Comparison of ENCODE assay signal across 20 cellular contexts in genomic region chr20:61889659-61890058, GRCh38.
DNase-seq lines count a peak whose midpoint lies in the region; ATAC-seq, FAIRE-seq and TF ChIP-seq lines count a peak whose summit lies in the region.
"Had no signal": no experiment of that assay in that cellular context is flagged by ENCODE, and none has a peak within 500 bp of the region (broad histone marks: within the 10 kb centered on the region; RNA-seq: fewer than 3 reads in every experiment).

No MANE protein-coding gene starts in this region.

- no TSS peak for BruUV-seq in GM12878 (replicated peaks; lab: Mats Ljungman, UMichigan)

- no peaks in the 10 kb centered on the region for H4K20me1 ChIP-seq in GM12878 (ENCODE audit: control insufficient read depth, insufficient read depth)

- POLR2A ChIA-PET in HEK293 (lab: Yijun Ruan, JAX) (no interaction called here), HEK293T (lab: Yijun Ruan, JAX) (no interaction called here), GM12878 (lab: Charles Lee) (no interaction called here)

- FAIRE-seq in GM12878 (lab: Jason Lieb, UNC): peak; percentile 7
- FAIRE-seq: GM12892, GM19239, H1 had no signal

- no peak for ATAC-seq in GM12878
- no peak for ATAC-seq in HG03135 (IDR thresholded peaks at IDR 0.05; ENCODE audit: unreplicated experiment)

- WGBS in GM12878 (ENCODE audit: insufficient coverage, insufficient replicate concordance, low lambda C conversion rate, missing lambda C conversion rate): 40% methylated on average over 1 of the region's 1 CpG

- no peak for TF ChIP-seq EP300 in GM12878 (IDR thresholded peaks at IDR 0.05; ENCODE audit: borderline replicate concordance in 1 of 2, control insufficient read depth in 1 of 2, low read depth in 2 of 2, low read length in 2 of 2)

- no peak for DNase-seq in HEK293T (ENCODE audit: extremely low spot score)
- DNase-seq in GM12878 (ENCODE audit: low read depth, low spot score): no peak
- no peak for DNase-seq in neural crest cell (ENCODE audit: low read depth, low spot score)
- DNase-seq in cerebellar nuclear complex (lab: John Stamatoyannopoulos, UW): no peak
- DNase-seq: C1 segment of cervical spinal cord; Calu3; CD4-positive, alpha-beta memory T cell; COR-L47; DMS53; DMS79 treated with DMSO at 0.1 percent for 48 hours; GF-D8; GM23248; H7; HCEC 1CT; HFFc6 had no signal

- TF ChIP-seq CTCF in HEK293 (tag by site-specific recombination; IDR thresholded peaks at IDR 0.05) (no peak), GM12878 (IDR thresholded peaks at IDR 0.05 in 2 of 3, conservative IDR thresholded peaks at IDR 0.05 in 1 of 3; ENCODE audit: control insufficient read depth in 2 of 3, extremely low read depth in 1 of 3, insufficient read depth in 1 of 3, low read depth in 3 of 3, low read length in 3 of 3) (no peak), neural crest cell (conservative IDR thresholded peaks at IDR 0.05) (no peak)

- no peak for TF ChIP-seq RAD21 in GM12878 (IDR thresholded peaks at IDR 0.05; ENCODE audit: insufficient read depth, low read depth, low read length)

- peaks cover 3% of the 10 kb centered on the region for H3K27me3 Mint-ChIP-seq in neural crest cell (ENCODE audit: low read depth)

- H3K4me2 ChIP-seq in GM12878 (ENCODE audit: control insufficient read depth, insufficient read depth): no peak overlapping the region

- H3K9me3 ChIP-seq in HEK293 (ENCODE audit: control insufficient read depth, insufficient read depth, low read depth, low read length) (no peaks in the 10 kb centered on the region), GM12878 (replicated peaks; ENCODE audit: control insufficient read depth, insufficient read depth, low read length) (no peaks in the 10 kb centered on the region; the same call in 2 of the 3 replicates)

- intact Hi-C loops in GM12878 (cut with micrococcal nuclease; ENCODE audit: unreplicated experiment): loop anchor here (5.0 kb wide), 1 partner anchor 1677 kb away; no protein-coding TSS in a partner anchor

- no peaks in the 10 kb centered on the region for H3K36me3 ChIP-seq in HEK293 (ENCODE audit: control insufficient read depth in 2 of 2, insufficient read depth in 1 of 2, low read length in 2 of 2)
- no peaks in the 10 kb centered on the region for H3K36me3 ChIP-seq in GM12878 (ENCODE audit: control insufficient read depth in 2 of 2, insufficient read depth in 2 of 2, low read length in 1 of 2)

- no peaks in the 10 kb centered on the region for H3K27me3 ChIP-seq in GM12878 (replicated peaks in 1 of 2; ENCODE audit: control insufficient read depth in 2 of 2, insufficient read depth in 2 of 2, low read length in 1 of 2)

- in situ Hi-C loops in GM12878 (cut with MboI): no loop called here

- CTCF ChIA-PET in HEK293 (lab: Yijun Ruan, JAX): interaction anchor here (0.6 kb wide), 1 partner anchor 26 kb away, joined by 3 read pairs; no protein-coding TSS in a partner anchor
- CTCF ChIA-PET in HEK293T (lab: Yijun Ruan, JAX): no interaction called here
- CTCF ChIA-PET in GM12878 (lab: Yijun Ruan, JAX): no interaction called here

- H3K79me2 ChIP-seq in GM12878 (ENCODE audit: control insufficient read depth, insufficient read depth, low read length): no peaks in the 10 kb centered on the region

- no peak overlapping the region for H3K4me3 ChIP-seq in HEK293 (ENCODE audit: low read depth, low read length)
- no peak overlapping the region for H3K4me3 ChIP-seq in GM12878
- H3K4me3 ChIP-seq: GM23248 had no signal

- H3K4me1 ChIP-seq in HEK293 (ENCODE audit: control insufficient read depth, insufficient read depth, low read length) (no peaks in the 10 kb centered on the region), GM12878 (ENCODE audit: control insufficient read depth, insufficient read depth, low read length) (no peaks in the 10 kb centered on the region)

- no peak overlapping the region for H3K9ac ChIP-seq in GM12878 (ENCODE audit: control insufficient read depth, insufficient read depth, low read length)
- H3K9ac ChIP-seq: GM23248 had no signal

- H3K27ac ChIP-seq in HEK293 (ENCODE audit: extremely low read depth, low read depth, low read length): no peak overlapping the region
- no peak overlapping the region for H3K27ac ChIP-seq in GM12878 (ENCODE audit: control insufficient read depth, insufficient read depth)
- H3K27ac ChIP-seq: GM23248 had no signal

- RAD21 ChIA-PET in GM12878 (lab: Charles Lee; ENCODE audit: unreplicated experiment): no interaction called here

- TF ChIP-seq POLR2A in GM12878 (IDR thresholded peaks at IDR 0.05; ENCODE audit: low read depth, low read length): no peak

- peaks cover 19% of the 10 kb centered on the region for H3K9me3 Mint-ChIP-seq in neural crest cell

- no peak overlapping the region for H2AFZ ChIP-seq in GM12878 (ENCODE audit: control insufficient read depth, low read depth, low read length)
- H2AFZ ChIP-seq: GM23248 had no signal

- H3K4me1 Mint-ChIP-seq in neural crest cell: peaks cover 8% of the 10 kb centered on the region

- no peak overlapping the region for H3K4me3 Mint-ChIP-seq in neural crest cell
- H3K4me3 Mint-ChIP-seq: CD4-positive, alpha-beta memory T cell; HFFc6 had no signal

- SMC1A ChIA-PET in GM12878 (lab: Charles Lee; ENCODE audit: uncharacterized antibody, unreplicated experiment): no interaction called here

- H3K36me3 Mint-ChIP-seq in neural crest cell (ENCODE audit: low read depth): peaks cover 7% of the 10 kb centered on the region
- H3K36me3 Mint-ChIP-seq: CD4-positive, alpha-beta memory T cell had no signal

- H3K27ac Mint-ChIP-seq in neural crest cell (ENCODE audit: unreplicated experiment): peak overlapping the region; percentile 53
- H3K27ac Mint-ChIP-seq: CD4-positive, alpha-beta memory T cell; HFFc6 had no signal

TF ChIP-seq in HEK293, 187 proteins besides CTCF, POLR2A, EP300 and RAD21 (continues in another document):
- TF ChIP-seq ZNF521 (tag by site-specific recombination; IDR thresholded peaks at IDR 0.05): no peak
- TF ChIP-seq KLF16 (tag by site-specific recombination; IDR thresholded peaks at IDR 0.05): no peak
- no peak for TF ChIP-seq ZNF23 (tag by site-specific recombination; IDR thresholded peaks at IDR 0.05; ENCODE audit: borderline replicate concordance)
- TF ChIP-seq ZBTB17 (tag by site-specific recombination; IDR thresholded peaks at IDR 0.05): peak; percentile 100
- TF ChIP-seq, protein P1, sequence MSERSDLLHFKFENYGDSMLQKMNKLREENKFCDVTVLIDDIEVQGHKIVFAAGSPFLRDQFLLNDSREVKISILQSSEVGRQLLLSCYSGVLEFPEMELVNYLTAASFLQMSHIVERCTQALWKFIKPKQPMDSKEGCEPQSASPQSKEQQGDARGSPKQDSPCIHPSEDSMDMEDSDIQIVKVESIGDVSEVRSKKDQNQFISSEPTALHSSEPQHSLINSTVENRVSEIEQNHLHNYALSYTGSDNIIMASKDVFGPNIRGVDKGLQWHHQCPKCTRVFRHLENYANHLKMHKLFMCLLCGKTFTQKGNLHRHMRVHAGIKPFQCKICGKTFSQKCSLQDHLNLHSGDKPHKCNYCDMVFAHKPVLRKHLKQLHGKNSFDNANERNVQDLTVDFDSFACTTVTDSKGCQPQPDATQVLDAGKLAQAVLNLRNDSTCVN (tag by site-specific recombination; optimal IDR thresholded peaks at IDR 0.05): peak; percentile 7
- no peak for TF ChIP-seq ZNF433 (tag by site-specific recombination; IDR thresholded peaks at IDR 0.05; ENCODE audit: low read depth)
- no peak for TF ChIP-seq ZBTB7A (tag by site-specific recombination; IDR thresholded peaks at IDR 0.05; ENCODE audit: low read depth)

TF ChIP-seq in HEK293T, 16 proteins besides CTCF, POLR2A, EP300 and RAD21:
- no peak for TF ChIP-seq FOXK2 (IDR thresholded peaks at IDR 0.05)
- no peak for TF ChIP-seq TARDBP (IDR thresholded peaks at IDR 0.05)
- TF ChIP-seq, protein P2, sequence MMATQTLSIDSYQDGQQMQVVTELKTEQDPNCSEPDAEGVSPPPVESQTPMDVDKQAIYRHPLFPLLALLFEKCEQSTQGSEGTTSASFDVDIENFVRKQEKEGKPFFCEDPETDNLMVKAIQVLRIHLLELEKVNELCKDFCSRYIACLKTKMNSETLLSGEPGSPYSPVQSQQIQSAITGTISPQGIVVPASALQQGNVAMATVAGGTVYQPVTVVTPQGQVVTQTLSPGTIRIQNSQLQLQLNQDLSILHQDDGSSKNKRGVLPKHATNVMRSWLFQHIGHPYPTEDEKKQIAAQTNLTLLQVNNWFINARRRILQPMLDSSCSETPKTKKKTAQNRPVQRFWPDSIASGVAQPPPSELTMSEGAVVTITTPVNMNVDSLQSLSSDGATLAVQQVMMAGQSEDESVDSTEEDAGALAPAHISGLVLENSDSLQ (IDR thresholded peaks at IDR 0.05): peak; percentile 25; the same call in 1 of the 2 replicates
- TF ChIP-seq ZNF384 (IDR thresholded peaks at IDR 0.05): no peak
- TF ChIP-seq ELF4 (IDR thresholded peaks at IDR 0.05): no peak
TF ChIP-seq in HEK293T: peak in this region for 1.

TF ChIP-seq in GM12878, 131 proteins besides CTCF, POLR2A, EP300 and RAD21:
- no peak for TF ChIP-seq ZNF24 (IDR thresholded peaks at IDR 0.05)
- TF ChIP-seq ASH2L (IDR thresholded peaks at IDR 0.05; ENCODE audit: borderline replicate concordance, low read depth): no peak
- peak; percentile 28 for TF ChIP-seq E4F1 (IDR thresholded peaks at IDR 0.05; ENCODE audit: borderline replicate concordance, partially characterized antibody)
